16 cellular contexts compared by ENCODE assay signal in genomic region chr7:76497918-76498582, GRCh38. TPM values are rescaled to one million over a fixed set of nuclear protein-coding genes. Genes with fewer than 3 reads are reported as not detected.
DNase-seq lines count a peak whose midpoint lies in the region; ATAC-seq, FAIRE-seq and TF ChIP-seq lines count a peak whose summit lies in the region.
"Not testable (repeated sequence)": the region's sequence is repeated elsewhere in the genome, so short reads cannot be mapped to it uniquely, and the experiment has no call there.
"Had no signal": no experiment of that assay in that cellular context is flagged by ENCODE, and none has a peak within 500 bp of the region (broad histone marks: within the 10 kb centered on the region; RNA-seq: fewer than 3 reads in every experiment).

No MANE protein-coding gene starts in this region.

- not testable (repeated sequence) for H3K27me3 ChIP-seq in bronchial epithelial cell (ENCODE audit: control insufficient read depth, insufficient read depth, low read length); gastroesophageal sphincter

- DNase-seq in GM19239 (ENCODE audit: insufficient read length, low spot score); bronchial epithelial cell (ENCODE audit: low read depth); left lobe of liver (ENCODE audit: low spot score): not testable (repeated sequence)
- peak; percentile 71 for DNase-seq in kidney
- DNase-seq in posterior vena cava (ENCODE audit: low spot score) = peak; percentile 58

- TF ChIP-seq EP300 in gastroesophageal sphincter (IDR thresholded peaks at IDR 0.05) = not testable (repeated sequence)

- H3K4me3 ChIP-seq in bronchial epithelial cell (ENCODE audit: low read depth, low read length); gastroesophageal sphincter; kidney (ENCODE audit: low read length in 2 of 2): not testable (repeated sequence)

- peaks cover 11% of the 10 kb centered on the region for H3K36me3 Mint-ChIP-seq in activated T-helper 17 cell treated with anti-CD3 and anti-CD28 coated beads, Interleukin-2, amount 50 U/mL, for 72 hours (ENCODE audit: low read depth)

- intact Hi-C loops in kidney (cut with DNase I); posterior vena cava (cut with DNase I): not testable (repeated sequence)

- H3K4me1 Mint-ChIP-seq in activated T-helper 17 cell treated with anti-CD3 and anti-CD28 coated beads, Interleukin-2, amount 50 U/mL, for 72 hours = not testable (repeated sequence)

- ATAC-seq in activated T-helper 17 cell treated with anti-CD3 and anti-CD28 coated beads, Interleukin-2, amount 50 U/mL, for 72 hours (replicated peaks) = peak; percentile 18
- peak; percentile 9 for ATAC-seq in gastroesophageal sphincter
- ATAC-seq in left lobe of liver = peak; percentile 6

- FAIRE-seq in GM19239 (lab: Jason Lieb, UNC) (peak; percentile 11), bronchial epithelial cell (lab: Jason Lieb, UNC) (peak; percentile 96)
- FAIRE-seq in kidney (lab: Jason Lieb, UNC) = not testable (repeated sequence)

- not testable (repeated sequence) for TF ChIP-seq POLR2A in gastroesophageal sphincter (IDR thresholded peaks at IDR 0.05)

- not testable (repeated sequence) for H3K27ac Mint-ChIP-seq in activated T-helper 17 cell treated with anti-CD3 and anti-CD28 coated beads, Interleukin-2, amount 50 U/mL, for 72 hours

- not testable (repeated sequence) for H3K27me3 Mint-ChIP-seq in activated T-helper 17 cell treated with anti-CD3 and anti-CD28 coated beads, Interleukin-2, amount 50 U/mL, for 72 hours

- not testable (repeated sequence) for H3K27ac ChIP-seq in gastroesophageal sphincter; kidney (ENCODE audit: low read depth in 2 of 2, low read length in 2 of 2)

- WGBS in gastroesophageal sphincter (ENCODE audit: low coverage in 1 of 2), 2 donors = no CpG with 5 or more reads among the region's 27 CpGs

- not testable (repeated sequence) for H3K9ac ChIP-seq in kidney (ENCODE audit: low read length in 2 of 2)

- not testable (repeated sequence) for H3K9me3 Mint-ChIP-seq in activated T-helper 17 cell treated with anti-CD3 and anti-CD28 coated beads, Interleukin-2, amount 50 U/mL, for 72 hours

- not testable (repeated sequence) for H3K4me3 Mint-ChIP-seq in activated T-helper 17 cell treated with anti-CD3 and anti-CD28 coated beads, Interleukin-2, amount 50 U/mL, for 72 hours

- not testable (repeated sequence) for H3K9me3 ChIP-seq in gastroesophageal sphincter; kidney (ENCODE audit: control insufficient read depth in 1 of 2, low read length in 2 of 2)

- not testable (repeated sequence) for TF ChIP-seq CTCF in bronchial epithelial cell (IDR thresholded peaks at IDR 0.05; ENCODE audit: insufficient read depth, low read length, severe bottlenecking); gastroesophageal sphincter (IDR thresholded peaks at IDR 0.05); kidney (IDR thresholded peaks at IDR 0.05; ENCODE audit: borderline replicate concordance, extremely low read depth, insufficient read depth)

- not testable (repeated sequence) for H3K4me1 ChIP-seq in gastroesophageal sphincter; kidney (ENCODE audit: control insufficient read depth in 1 of 2, insufficient read depth in 1 of 2, low read depth in 1 of 2, low read length in 2 of 2)

- H3K36me3 ChIP-seq in bronchial epithelial cell (ENCODE audit: control insufficient read depth, insufficient read depth, low read length); kidney (ENCODE audit: control insufficient read depth in 1 of 2, insufficient read depth in 2 of 2, low read length in 2 of 2): not testable (repeated sequence)
- H3K36me3 ChIP-seq in gastroesophageal sphincter = peaks cover 0 to 30% of the 10 kb centered on the region in 2 donors

RNA-seq across cellular contexts. Expression of gene UPK3B, which starts 12.3 kb away (rescaled TPM):
- total RNA-seq in activated T-helper 17 cell treated with anti-CD3 and anti-CD28 coated beads, Interleukin-2, amount 50 U/mL, for 72 hours = 1 to 10 TPM in 1 of 2 donors, under 1 TPM in 1; 0.79 to 1.0 TPM
- total RNA-seq in bronchial epithelial cell (0.26 and 2.6 TPM in 2 replicates), gastroesophageal sphincter (under 1 TPM in 2 of 4 donors, not detected in 2; 0.40 to 0.81 TPM), kidney (1.9 TPM), left lobe of liver (1.2 TPM), posterior vena cava (1 to 10 TPM in 1 of 2 donors, under 1 TPM in 1; 0.37 to 1.1 TPM)
- polyA plus RNA-seq in kidney (ENCODE audit: insufficient read depth, low read depth, low replicate concordance) = 0.15 TPM
- total RNA-seq: A673, Daoy had no signal
- polyA plus RNA-seq: AG04450; BJ; CD14-positive monocyte; CD4-positive, alpha-beta memory T cell had no signal

RNA-seq across cellular contexts. Expression of gene DTX2, which starts 36.5 kb away (rescaled TPM):
- 10 to 100 TPM; 26.4 to 32.6 TPM for total RNA-seq in activated T-helper 17 cell treated with anti-CD3 and anti-CD28 coated beads, Interleukin-2, amount 50 U/mL, for 72 hours
- total RNA-seq in bronchial epithelial cell = 10.8 and 13.2 TPM in 2 replicates
- 10 to 100 TPM; 15.4 to 28.6 (median 24.8) TPM for total RNA-seq in gastroesophageal sphincter
- 21.6 TPM for total RNA-seq in kidney
- 8.1 TPM for polyA plus RNA-seq in kidney (ENCODE audit: insufficient read depth, low read depth, low replicate concordance)
- total RNA-seq in left lobe of liver = 12.0 TPM
- total RNA-seq in posterior vena cava = 10 to 100 TPM; 24.6 to 25.2 TPM

RNA-seq across cellular contexts. Expression of gene SPDYE16, which starts 45.0 kb away (rescaled TPM):
- under 1 TPM; 0.17 to 0.45 TPM for total RNA-seq in activated T-helper 17 cell treated with anti-CD3 and anti-CD28 coated beads, Interleukin-2, amount 50 U/mL, for 72 hours
- total RNA-seq in bronchial epithelial cell (not detected in 2 replicates), gastroesophageal sphincter (1 to 10 TPM in 1 of 4 donors, under 1 TPM in 2, not detected in 1; 0.42 to 3.7 (median 0.94) TPM), kidney (0.31 TPM), left lobe of liver (0.13 TPM), posterior vena cava (under 1 TPM; 0.10 to 0.28 TPM)
- not detected for polyA plus RNA-seq in kidney (ENCODE audit: insufficient read depth, low read depth, low replicate concordance)
- total RNA-seq: A172, Calu3 had no signal
- polyA plus RNA-seq: A549, AG04450, BJ, CD14-positive monocyte had no signal
